Comparison of ENCODE assay signal across 8 cellular contexts in genomic region chr6:33192105-33192646, GRCh38.
DNase-seq lines count a peak whose midpoint lies in the region; ATAC-seq lines count a peak whose summit lies in the region.

COL11A2 (minus strand) TSS chr6:33192467; CDS start chr6:33192240, 227 bp downstream.

- H3K4me3 Mint-ChIP-seq in stimulated activated naive CD8-positive, alpha-beta T cell treated with anti-CD3 and anti-CD28 coated beads, Interleukin-15, Interleukin-2, amounts not matched to agents 100 ng/mL and 50 ng/mL, for 24 hours: peak within 1 kb of the TSS; percentile 71
- peak within 1 kb of the TSS; percentile 63 to 72 for H3K4me3 Mint-ChIP-seq in effector memory CD8-positive, alpha-beta T cell

- H3K27ac ChIP-seq in muscle layer of duodenum (ENCODE audit: low read length): no peak within 1 kb of the TSS

- peaks cover 16% of the 10 kb centered on the region for H3K27me3 ChIP-seq in muscle layer of duodenum (ENCODE audit: low read depth, low read length)

- H3K9me3 Mint-ChIP-seq in stimulated activated naive CD8-positive, alpha-beta T cell treated with anti-CD3 and anti-CD28 coated beads, Interleukin-15, Interleukin-2, amounts not matched to agents 100 ng/mL and 50 ng/mL, for 24 hours: no peaks in the 10 kb centered on the region
- no peaks in the 10 kb centered on the region for H3K9me3 Mint-ChIP-seq in effector memory CD8-positive, alpha-beta T cell

- H3K9me3 ChIP-seq in muscle layer of duodenum (ENCODE audit: control insufficient read depth in 1 of 2, low read length in 2 of 2): no peaks in the 10 kb centered on the region

- peaks cover 28% of the 10 kb centered on the region for H3K4me1 Mint-ChIP-seq in stimulated activated naive CD8-positive, alpha-beta T cell treated with anti-CD3 and anti-CD28 coated beads, Interleukin-15, Interleukin-2, amounts not matched to agents 100 ng/mL and 50 ng/mL, for 24 hours (ENCODE audit: low read depth)
- peaks cover 6 to 12% of the 10 kb centered on the region in 2 donors for H3K4me1 Mint-ChIP-seq in effector memory CD8-positive, alpha-beta T cell (ENCODE audit: low read depth in 2 of 2)

- no peak for DNase-seq in stimulated activated naive CD8-positive, alpha-beta T cell treated with anti-CD3 and anti-CD28 coated beads, Interleukin-15, Interleukin-2, amounts not matched to agents 100 U/mL and 50 U/mL, for 24 hours
- no peak for DNase-seq in effector memory CD8-positive, alpha-beta T cell
- DNase-seq in Kasumi-1 (lab: John Stamatoyannopoulos, UW) (no peak), dedifferentiated amniotic fluid mesenchymal stem cell (ENCODE audit: extremely low spot score) (no peak)

- peaks cover 31% of the 10 kb centered on the region for H3K36me3 Mint-ChIP-seq in stimulated activated naive CD8-positive, alpha-beta T cell treated with anti-CD3 and anti-CD28 coated beads, Interleukin-15, Interleukin-2, amounts not matched to agents 100 ng/mL and 50 ng/mL, for 24 hours (ENCODE audit: low read depth)
- peaks cover 31% of the 10 kb centered on the region for H3K36me3 Mint-ChIP-seq in effector memory CD8-positive, alpha-beta T cell (ENCODE audit: insufficient read depth)

- H3K4me3 ChIP-seq in muscle layer of duodenum (ENCODE audit: low read depth in 1 of 2, low read length in 2 of 2): peak within 1 kb of the TSS; percentile 26 to 40

- H3K36me3 ChIP-seq in muscle layer of duodenum (ENCODE audit: control insufficient read depth in 1 of 2, insufficient read depth in 2 of 2, low read length in 2 of 2): peaks cover 25 to 33% of the 10 kb centered on the region in 2 donors

- H3K27me3 Mint-ChIP-seq in stimulated activated naive CD8-positive, alpha-beta T cell treated with anti-CD3 and anti-CD28 coated beads, Interleukin-15, Interleukin-2, amounts not matched to agents 100 ng/mL and 50 ng/mL, for 24 hours: peaks cover 20% of the 10 kb centered on the region
- peaks cover 49 to 55% of the 10 kb centered on the region in 2 donors for H3K27me3 Mint-ChIP-seq in effector memory CD8-positive, alpha-beta T cell

- no peak for ATAC-seq in stimulated activated naive CD8-positive, alpha-beta T cell treated with anti-CD3 and anti-CD28 coated beads, Interleukin-15, Interleukin-2, amounts not matched to agents 100 U/mL and 50 U/mL, for 24 hours
- peak; percentile 70 for ATAC-seq in effector memory CD8-positive, alpha-beta T cell (replicated peaks)
- ATAC-seq in HG03469 (IDR thresholded peaks at IDR 0.05; ENCODE audit: unreplicated experiment): no peak
- ATAC-seq in GM21737 (IDR thresholded peaks at IDR 0.05; ENCODE audit: unreplicated experiment): no peak

- H3K4me1 ChIP-seq in muscle layer of duodenum (ENCODE audit: control insufficient read depth in 1 of 2, insufficient read depth in 2 of 2, low read length in 2 of 2): peaks cover 2 to 15% of the 10 kb centered on the region in 2 donors

- H3K27ac Mint-ChIP-seq in stimulated activated naive CD8-positive, alpha-beta T cell treated with anti-CD3 and anti-CD28 coated beads, Interleukin-15, Interleukin-2, amounts not matched to agents 100 ng/mL and 50 ng/mL, for 24 hours: no peak within 1 kb of the TSS
- H3K27ac Mint-ChIP-seq in effector memory CD8-positive, alpha-beta T cell: no peak within 1 kb of the TSS
